In genomic region chr3:122795674-122795969, GRCh38 we compare ENCODE assay signal across 9 cellular contexts. TPM values are rescaled to one million over a fixed set of nuclear protein-coding genes. Genes with fewer than 3 reads are reported as not detected.
DNase-seq lines count a peak whose midpoint lies in the region; ATAC-seq, FAIRE-seq and TF ChIP-seq lines count a peak whose summit lies in the region.
"Had no signal": no experiment of that assay in that cellular context is flagged by ENCODE, and none has a peak within 500 bp of the region (broad histone marks: within the 10 kb centered on the region; RNA-seq: fewer than 3 reads in every experiment).

No MANE protein-coding gene starts in this region.

- peak overlapping the region; percentile 56 for H3K4me3 Mint-ChIP-seq in activated CD4-positive, alpha-beta T cell treated with anti-CD3 and anti-CD28 coated beads, Interleukin-2, amount 10 ng/mL, durations not matched to agents 7 days and 5 days
- H3K4me3 Mint-ChIP-seq in astrocyte (ENCODE audit: unreplicated experiment): peak overlapping the region; percentile 83

- TF ChIP-seq POLR2A in HepG2 (IDR thresholded peaks at IDR 0.05; ENCODE audit: insufficient read depth in 1 of 2, low read depth in 2 of 2, low read length in 2 of 2) (no peak), thyroid gland (IDR thresholded peaks at IDR 0.05) (no peak)

- peaks cover 34% of the 10 kb centered on the region for H3K4me1 Mint-ChIP-seq in activated CD4-positive, alpha-beta T cell treated with anti-CD3 and anti-CD28 coated beads, Interleukin-2, amount 10 ng/mL, durations not matched to agents 7 days and 5 days
- peaks cover 11% of the 10 kb centered on the region for H3K4me1 Mint-ChIP-seq in astrocyte (ENCODE audit: low read depth, unreplicated experiment)

- H3K9me3 ChIP-seq in astrocyte (ENCODE audit: insufficient read depth, low read depth, low read length) (no peaks in the 10 kb centered on the region), HepG2 (ENCODE audit: low read length) (no peaks in the 10 kb centered on the region), thyroid gland (no peaks in the 10 kb centered on the region)

- H3K79me2 ChIP-seq in astrocyte (ENCODE audit: insufficient read depth, low read length): peaks cover 17% of the 10 kb centered on the region
- peaks cover 3% of the 10 kb centered on the region for H3K79me2 ChIP-seq in HepG2 (ENCODE audit: insufficient read depth, low read length)

- H3K4me2 ChIP-seq in astrocyte (ENCODE audit: low read length) (peak overlapping the region; percentile 97), HepG2 (ENCODE audit: low read depth, low read length) (peak overlapping the region; percentile 96)

- intact Hi-C loops in HepG2 (cut with micrococcal nuclease; ENCODE audit: unreplicated experiment) (loop anchor here (2.0 kb wide), 1 partner anchor 41 kb away; no protein-coding TSS in a partner anchor), thyroid gland (cut with DNase I) (loop anchor here (10.0 kb wide), 1 partner anchor 381 kb away; the partner anchor contains the start of gene WDR5B)

- H3K4me3 ChIP-seq in astrocyte (ENCODE audit: insufficient read depth, low read depth, low read length) (peak overlapping the region; percentile 95), HepG2 (replicated peaks in 1 of 3; ENCODE audit: insufficient read depth in 1 of 3, low read depth in 2 of 3, low read length in 3 of 3) (peak overlapping the region; percentile 68 to 83 (median 75)), thyroid gland (replicated peaks in 1 of 3) (peak overlapping the region; percentile 22 to 94 (median 65))

- no peak overlapping the region for H3K27ac Mint-ChIP-seq in activated CD4-positive, alpha-beta T cell treated with anti-CD3 and anti-CD28 coated beads, Interleukin-2, amount 10 ng/mL, durations not matched to agents 7 days and 5 days
- no peak overlapping the region for H3K27ac Mint-ChIP-seq in astrocyte (ENCODE audit: unreplicated experiment)

- POLR2A ChIA-PET in activated CD4-positive, alpha-beta T cell treated with anti-CD3 and anti-CD28 coated beads, Interleukin-2, amount 10 ng/mL, durations not matched to agents 7 days and 5 days (lab: Charles Lee): no interaction called here
- POLR2A ChIA-PET in HepG2 (lab: Yijun Ruan, JAX): no interaction called here

- no peaks in the 10 kb centered on the region for H3K27me3 ChIP-seq in astrocyte (ENCODE audit: insufficient read depth, low read length)
- H3K27me3 ChIP-seq in HepG2 (ENCODE audit: control insufficient read depth in 1 of 2, insufficient read depth in 2 of 2, low read length in 2 of 2): no peaks in the 10 kb centered on the region
- no peaks in the 10 kb centered on the region for H3K27me3 ChIP-seq in thyroid gland

- FAIRE-seq in astrocyte (lab: Jason Lieb, UNC) (no peak), HepG2 (lab: Jason Lieb, UNC) (no peak)

- H4K20me1 ChIP-seq in astrocyte (ENCODE audit: insufficient read depth, low read length): peaks cover 10% of the 10 kb centered on the region
- H4K20me1 ChIP-seq in HepG2 (ENCODE audit: insufficient read depth, low read length): no peaks in the 10 kb centered on the region

- H3K9me3 Mint-ChIP-seq in activated CD4-positive, alpha-beta T cell treated with anti-CD3 and anti-CD28 coated beads, Interleukin-2, amount 10 ng/mL, durations not matched to agents 7 days and 5 days: no peaks in the 10 kb centered on the region
- H3K9me3 Mint-ChIP-seq in astrocyte (ENCODE audit: unreplicated experiment): no peaks in the 10 kb centered on the region

- TF ChIP-seq RAD21 in HepG2 (CRISPR knock-in tag; IDR thresholded peaks at IDR 0.05): no peak

- WGBS in HepG2 (ENCODE audit: low lambda C conversion rate): 2% methylated on average over 10 of the region's 10 CpGs
- 39 to 44% methylated on average over 10 of the region's 10 CpGs for WGBS in thyroid gland, 2 donors

- H2AFZ ChIP-seq in astrocyte (ENCODE audit: low read depth, low read length) (peak overlapping the region; percentile 84), HepG2 (ENCODE audit: low read length) (no peak overlapping the region)

- peaks cover 11% of the 10 kb centered on the region for H3K36me3 Mint-ChIP-seq in activated CD4-positive, alpha-beta T cell treated with anti-CD3 and anti-CD28 coated beads, Interleukin-2, amount 10 ng/mL, durations not matched to agents 7 days and 5 days (ENCODE audit: low read depth)
- H3K36me3 Mint-ChIP-seq in astrocyte (ENCODE audit: low read depth, unreplicated experiment): no peaks in the 10 kb centered on the region

- TF ChIP-seq EP300 in HepG2 (IDR thresholded peaks at IDR 0.05; ENCODE audit: low read depth in 2 of 2, low read length in 2 of 2): no peak
- TF ChIP-seq EP300 in HepG2 (CRISPR knock-in tag; IDR thresholded peaks at IDR 0.05; ENCODE audit: borderline replicate concordance): no peak

- H3K36me3 ChIP-seq in astrocyte (ENCODE audit: insufficient read depth, low read length) (no peaks in the 10 kb centered on the region), HepG2 (replicated peaks in 1 of 2; ENCODE audit: control insufficient read depth in 1 of 2, insufficient read depth in 2 of 2, low read length in 2 of 2) (no peaks in the 10 kb centered on the region), thyroid gland (no peaks in the 10 kb centered on the region)

- H3K9ac ChIP-seq in astrocyte (ENCODE audit: low read length) (peak overlapping the region; percentile 90), HepG2 (ENCODE audit: insufficient read depth, low read depth, low read length) (peak overlapping the region; percentile 80)

- no peaks in the 10 kb centered on the region for H3K27me3 Mint-ChIP-seq in activated CD4-positive, alpha-beta T cell treated with anti-CD3 and anti-CD28 coated beads, Interleukin-2, amount 10 ng/mL, durations not matched to agents 7 days and 5 days
- no peaks in the 10 kb centered on the region for H3K27me3 Mint-ChIP-seq in astrocyte (ENCODE audit: low read depth, unreplicated experiment)

- DNase-seq in activated CD4-positive, alpha-beta T cell treated with anti-CD3 and anti-CD28 coated beads, Interleukin-2, amount 10 ng/mL, durations not matched to agents 7 days and 5 days: no peak
- DNase-seq in activated CD4-positive, alpha-beta T cell treated with anti-CD3 and anti-CD28 coated beads, Interleukin-2, amount 50 U/mL, for 1 hour: no peak
- DNase-seq in astrocyte (ENCODE audit: low read depth): no peak
- DNase-seq in HepG2 (ENCODE audit: low spot score): peak; percentile 29
- DNase-seq in thyroid gland: no peak
- no peak for DNase-seq in GOT3 (lab: John Stamatoyannopoulos, UW)
- no peak for DNase-seq in NCI-H146 treated with DMSO at 0.1 percent for 48 hours (lab: John Stamatoyannopoulos, UW; ENCODE audit: unreplicated experiment)
- DNase-seq: NCI-H187 had no signal

- TF ChIP-seq CTCF in astrocyte (IDR thresholded peaks at IDR 0.05; ENCODE audit: insufficient read depth, low read depth, low read length) (no peak), HepG2 (CRISPR knock-in tag; IDR thresholded peaks at IDR 0.05) (no peak), thyroid gland (IDR thresholded peaks at IDR 0.05) (no peak)

- no peak for ATAC-seq in HepG2
- ATAC-seq in GM18861 (IDR thresholded peaks at IDR 0.05; ENCODE audit: unreplicated experiment): no peak

- CTCF ChIA-PET in activated CD4-positive, alpha-beta T cell treated with anti-CD3 and anti-CD28 coated beads, Interleukin-2, amount 10 ng/mL, durations not matched to agents 7 days and 5 days (lab: Charles Lee): no interaction called here
- CTCF ChIA-PET in HepG2 (lab: Yijun Ruan, JAX; ENCODE audit: low intra/inter-chr PET ratio, low total read pairs): no interaction called here

- H3K27ac ChIP-seq in astrocyte (ENCODE audit: low read depth, low read length): peak overlapping the region; percentile 94
- H3K27ac ChIP-seq in HepG2 (ENCODE audit: extremely low read length, insufficient read depth, low read length): peak overlapping the region; percentile 86
- peak overlapping the region; percentile 90 to 95 (median 93) for H3K27ac ChIP-seq in thyroid gland

- in situ Hi-C loops in HepG2 (cut with HindIII; ENCODE audit: extremely low pct_ligation_motif_present, low pct_unique_long_range_greater_than_20kb): no loop called here

- H3K4me1 ChIP-seq in astrocyte (ENCODE audit: insufficient read depth, low read length): peaks cover 19% of the 10 kb centered on the region
- H3K4me1 ChIP-seq in HepG2 (ENCODE audit: insufficient read depth, low read length): peaks cover 59% of the 10 kb centered on the region
- H3K4me1 ChIP-seq in thyroid gland: peaks cover 6 to 10% of the 10 kb centered on the region in 2 donors

- no TSS peak for BruUV-seq in HepG2 (replicated peaks; lab: Mats Ljungman, UMichigan)

RNA-seq across cellular contexts. Expression of gene SLC49A4, which starts 0.8 kb away (rescaled TPM):
- 1 to 10 TPM; 3.0 to 3.3 TPM for total RNA-seq in activated CD4-positive, alpha-beta T cell treated with anti-CD3 and anti-CD28 coated beads, Interleukin-2, amount 10 ng/mL, durations not matched to agents 7 days and 5 days
- 18.0 and 18.4 TPM in 2 replicates for total RNA-seq in astrocyte
- total RNA-seq in HepG2 (2016; rRNA removed; fragmentation: Illumina TruSeq; extraction: Trizol): 9.4 and 16.3 TPM in 2 replicates
- total RNA-seq in HepG2 (2016; cell fraction: cytosol; rRNA removed; fragmentation: Illumina TruSeq; extraction: Trizol; ENCODE audit: low read depth): 2.0 and 2.7 TPM in 2 replicates
- total RNA-seq in HepG2 (2016; cell fraction: insoluble cytoplasmic fraction; rRNA removed; fragmentation: Illumina TruSeq; extraction: Trizol): 10.0 and 16.3 TPM in 2 replicates
- 6.0 and 6.2 TPM in 2 replicates for total RNA-seq in HepG2 (2016; cell fraction: membrane; rRNA removed; fragmentation: Illumina TruSeq; extraction: Trizol)
- 14.5 and 15.3 TPM in 2 replicates for total RNA-seq in HepG2 (2016; cell fraction: nucleus; rRNA removed; fragmentation: Illumina TruSeq; extraction: Trizol)
- polyA plus RNA-seq in HepG2 (2011; rRNA removed): 6.3 and 6.5 TPM in 2 replicates
- 4.1 and 8.1 TPM in 2 replicates for polyA plus RNA-seq in HepG2 (2011; cell fraction: cytosol; rRNA removed)
- 2.3 and 3.4 TPM in 2 replicates for polyA plus RNA-seq in HepG2 (2011; cell fraction: nucleus; rRNA removed)
- polyA plus RNA-seq in HepG2 (2012): 5.2 and 7.3 TPM in 2 replicates
- 2.3 and 2.5 TPM in 2 replicates for polyA plus RNA-seq in HepG2 (2016; cell fraction: cytosol; fragmentation: Illumina TruSeq; extraction: Trizol; ENCODE audit: low read depth)
- polyA plus RNA-seq in HepG2 (2016; cell fraction: insoluble cytoplasmic fraction; fragmentation: Illumina TruSeq; extraction: Trizol; ENCODE audit: low read depth): 8.2 and 8.5 TPM in 2 replicates
- polyA plus RNA-seq in HepG2 (2016; cell fraction: membrane; fragmentation: Illumina TruSeq; extraction: Trizol; ENCODE audit: low read depth): 3.9 and 5.1 TPM in 2 replicates
- 17.8 and 23.3 TPM in 2 replicates for polyA plus RNA-seq in HepG2 (2016; cell fraction: nucleus; fragmentation: Illumina TruSeq; extraction: Trizol; ENCODE audit: insufficient read depth, low read depth)
- polyA minus RNA-seq in HepG2 (2011; rRNA and poly(A)+ RNA removed; ENCODE audit: low replicate concordance): 10.7 and 21.5 TPM in 2 replicates
- polyA minus RNA-seq in HepG2 (2011; cell fraction: cytosol; rRNA and poly(A)+ RNA removed): 8.0 and 9.1 TPM in 2 replicates
- polyA minus RNA-seq in HepG2 (2011; cell fraction: nucleus; rRNA and poly(A)+ RNA removed): 6.3 and 8.5 TPM in 2 replicates
- total RNA-seq in thyroid gland: 10 to 100 TPM; 22.6 to 32.5 (median 28.2) TPM

RNA-seq across cellular contexts. Expression of gene HSPBAP1, which starts 2.0 kb away (rescaled TPM):
- total RNA-seq in activated CD4-positive, alpha-beta T cell treated with anti-CD3 and anti-CD28 coated beads, Interleukin-2, amount 10 ng/mL, durations not matched to agents 7 days and 5 days: 1 to 10 TPM; 7.5 to 8.3 TPM
- 4.1 and 4.3 TPM in 2 replicates for total RNA-seq in astrocyte
- 5.1 and 5.7 TPM in 2 replicates for total RNA-seq in HepG2 (2016; rRNA removed; fragmentation: Illumina TruSeq; extraction: Trizol)
- total RNA-seq in HepG2 (2016; cell fraction: cytosol; rRNA removed; fragmentation: Illumina TruSeq; extraction: Trizol; ENCODE audit: low read depth): 1.9 and 3.0 TPM in 2 replicates
- 4.4 and 5.3 TPM in 2 replicates for total RNA-seq in HepG2 (2016; cell fraction: insoluble cytoplasmic fraction; rRNA removed; fragmentation: Illumina TruSeq; extraction: Trizol)
- total RNA-seq in HepG2 (2016; cell fraction: membrane; rRNA removed; fragmentation: Illumina TruSeq; extraction: Trizol): 2.2 and 3.2 TPM in 2 replicates
- 5.3 and 7.2 TPM in 2 replicates for total RNA-seq in HepG2 (2016; cell fraction: nucleus; rRNA removed; fragmentation: Illumina TruSeq; extraction: Trizol)
- polyA plus RNA-seq in HepG2 (2011; rRNA removed): 3.6 and 4.2 TPM in 2 replicates
- polyA plus RNA-seq in HepG2 (2011; cell fraction: cytosol; rRNA removed): 1.7 and 2.3 TPM in 2 replicates
- polyA plus RNA-seq in HepG2 (2011; cell fraction: nucleus; rRNA removed): 4.2 and 5.9 TPM in 2 replicates
- 2.9 and 3.4 TPM in 2 replicates for polyA plus RNA-seq in HepG2 (2012)
- 0.77 and 0.87 TPM in 2 replicates for polyA plus RNA-seq in HepG2 (2016; cell fraction: cytosol; fragmentation: Illumina TruSeq; extraction: Trizol; ENCODE audit: low read depth)
- 4.3 and 5.0 TPM in 2 replicates for polyA plus RNA-seq in HepG2 (2016; cell fraction: insoluble cytoplasmic fraction; fragmentation: Illumina TruSeq; extraction: Trizol; ENCODE audit: low read depth)
- 0.88 and 1.1 TPM in 2 replicates for polyA plus RNA-seq in HepG2 (2016; cell fraction: membrane; fragmentation: Illumina TruSeq; extraction: Trizol; ENCODE audit: low read depth)
- 11.7 and 12.8 TPM in 2 replicates for polyA plus RNA-seq in HepG2 (2016; cell fraction: nucleus; fragmentation: Illumina TruSeq; extraction: Trizol; ENCODE audit: insufficient read depth, low read depth)
- polyA minus RNA-seq in HepG2 (2011; rRNA and poly(A)+ RNA removed; ENCODE audit: low replicate concordance): 1.4 and 10.3 TPM in 2 replicates
- polyA minus RNA-seq in HepG2 (2011; cell fraction: cytosol; rRNA and poly(A)+ RNA removed): 1.4 and 1.5 TPM in 2 replicates
- polyA minus RNA-seq in HepG2 (2011; cell fraction: nucleus; rRNA and poly(A)+ RNA removed): 8.5 and 9.3 TPM in 2 replicates
- 10 to 100 TPM; 12.4 to 17.3 (median 15.8) TPM for total RNA-seq in thyroid gland
